ENCODE assay signal across 10 cellular contexts in genomic region chr12:14892726-14893442, GRCh38. TPM values are rescaled to one million over a fixed set of nuclear protein-coding genes. Genes with fewer than 3 reads are reported as not detected.
DNase-seq lines count a peak whose midpoint lies in the region; ATAC-seq and TF ChIP-seq lines count a peak whose summit lies in the region.
"Had no signal": no experiment of that assay in that cellular context is flagged by ENCODE, and none has a peak within 500 bp of the region (broad histone marks: within the 10 kb centered on the region; RNA-seq: fewer than 3 reads in every experiment).

No MANE protein-coding gene starts in this region.

- intact Hi-C loops in esophagus squamous epithelium (cut with DNase I) = no loop called here

- DNase-seq in NCI-H1694 treated with DMSO at 0.1 percent for 48 hours (lab: John Stamatoyannopoulos, UW) = peak; percentile 54
- no peak for DNase-seq in esophagus squamous epithelium (lab: John Stamatoyannopoulos, UW)
- DNase-seq in myocyte (ENCODE audit: low read depth) = peak; percentile 18
- no peak for DNase-seq in T-helper 9 cell
- DNase-seq in GM13976 (ENCODE audit: low spot score) = no peak
- no peak for DNase-seq in DMS153 treated with DMSO at 0.1 percent for 48 hours (lab: John Stamatoyannopoulos, UW; ENCODE audit: unreplicated experiment)
- DNase-seq: T-cell had no signal

- H3K27ac ChIP-seq in ACC112 (ENCODE audit: low read depth, low read length) = no peak overlapping the region
- peak overlapping the region; percentile 39 to 86 (median 72) for H3K27ac ChIP-seq in esophagus squamous epithelium
- H3K27ac ChIP-seq: BLaER1 had no signal

- no peak for TF ChIP-seq POLR2A in esophagus squamous epithelium (IDR thresholded peaks at IDR 0.05)

- H3K9me3 ChIP-seq in esophagus squamous epithelium = no peaks in the 10 kb centered on the region
- H3K9me3 ChIP-seq: BLaER1 had no signal

- in situ Hi-C loops in GM13976 (cut with MboI; ENCODE audit: low sequenced_read_pairs, unreplicated experiment) = no loop called here

- H3K4me3 ChIP-seq in ACC112 (ENCODE audit: low read depth, low read length) (no peak overlapping the region), esophagus squamous epithelium (no peak overlapping the region)
- H3K4me3 ChIP-seq: BLaER1 had no signal

- H3K79me2 ChIP-seq in ACC112 (ENCODE audit: control insufficient read depth, insufficient read depth, low read length, unreplicated experiment) = no peaks in the 10 kb centered on the region

- peak overlapping the region; percentile 31 for H2AFZ ChIP-seq in ACC112 (ENCODE audit: low read length, unreplicated experiment)

- peaks cover 11% of the 10 kb centered on the region for H3K4me1 ChIP-seq in ACC112 (ENCODE audit: control insufficient read depth, insufficient read depth, low read length, unreplicated experiment)
- H3K4me1 ChIP-seq in esophagus squamous epithelium = peaks cover 0 to 37% (median 5%) of the 10 kb centered on the region in 3 donors
- H3K4me1 ChIP-seq: BLaER1 had no signal

- WGBS in esophagus squamous epithelium, 2 donors = 54 to 58% methylated on average over 6 of the region's 6 CpGs

- no peaks in the 10 kb centered on the region for H3K27me3 ChIP-seq in ACC112 (ENCODE audit: insufficient read depth, low read length)
- H3K27me3 ChIP-seq in esophagus squamous epithelium = no peaks in the 10 kb centered on the region
- H3K27me3 ChIP-seq: BLaER1 had no signal

- no peak for ATAC-seq in HG02870 (IDR thresholded peaks at IDR 0.05; ENCODE audit: unreplicated experiment)
- ATAC-seq: T-cell had no signal

- no peaks in the 10 kb centered on the region for H3K36me3 ChIP-seq in ACC112 (ENCODE audit: insufficient read depth, low read length)
- no peaks in the 10 kb centered on the region for H3K36me3 ChIP-seq in esophagus squamous epithelium
- H3K36me3 ChIP-seq: BLaER1 had no signal

- TF ChIP-seq CTCF in esophagus squamous epithelium (IDR thresholded peaks at IDR 0.05) (no peak), GM13976 (IDR thresholded peaks at IDR 0.05; ENCODE audit: borderline replicate concordance, control extremely low read depth, extremely low read depth, insufficient read depth, missing control alignments) (no peak)

RNA-seq across cellular contexts. Expression of gene MGP, which starts 7.2 kb away (rescaled TPM):
- total RNA-seq in esophagus squamous epithelium (100 to 1,000 TPM in 1 of 4 donors, 10 to 100 TPM in 2, 1 to 10 TPM in 1; 5.2 to 108 (median 41.4) TPM), myocyte (not detected in 2 replicates)
- 0.33 TPM for polyA plus RNA-seq in myocyte (2012)

RNA-seq across cellular contexts. Expression of gene ERP27, which starts 45.5 kb away (rescaled TPM):
- 1 to 10 TPM in 2 of 4 donors, under 1 TPM in 1, not detected in 1; 0.57 to 5.5 (median 1.9) TPM for total RNA-seq in esophagus squamous epithelium
- 0.47 TPM in 1 of 2 replicates, not detected in the other for total RNA-seq in myocyte
- not detected for polyA plus RNA-seq in myocyte (2012)

RNA-seq across cellular contexts. Expression of gene ART4, which starts 49.6 kb away (rescaled TPM):
- total RNA-seq in esophagus squamous epithelium = under 1 TPM in 2 of 4 donors, not detected in 2; 0.35 to 0.95 TPM
- not detected in 2 replicates for total RNA-seq in myocyte
- 0.03 TPM for polyA plus RNA-seq in myocyte (2012)
- total RNA-seq: T-cell had no signal

Comparison
In these comparisons a context has a peak if more than half of its experiments do, and no peak if none do; other contexts are left out.
1. DNase-seq: peak in NCI-H1694 treated with DMSO at 0.1 percent for 48 hours (single experiment) and myocyte (single experiment); none in esophagus squamous epithelium (single experiment), T-helper 9 cell (single experiment), GM13976 (single experiment) and DMS153 treated with DMSO at 0.1 percent for 48 hours (single experiment).